In genomic region chr2:88198308-88198707, GRCh38 we compare ENCODE assay signal across 30 cellular contexts. TPM values are rescaled to one million over a fixed set of nuclear protein-coding genes. Genes with fewer than 3 reads are reported as not detected.
"Had no signal": no experiment of that assay in that cellular context is flagged by ENCODE, and none has a peak within 500 bp of the region (broad histone marks: within the 10 kb centered on the region; RNA-seq: fewer than 3 reads in every experiment).

No MANE protein-coding gene starts in this region.

- H3K4me3 Mint-ChIP-seq: dendritic cell treated with granulocyte-macrophage colony-stimulating factor and Interleukin-4, amounts not matched to agents 40 ng/mL and 50 ng/mL, for 4 days; endodermal cell had no signal

- H3K36me3 ChIP-seq: colonic mucosa, esophagus muscularis mucosa, esophagus squamous epithelium, gastrocnemius medialis, gastroesophageal sphincter, heart left ventricle, heart right ventricle had no signal

- FAIRE-seq: colon, endometrium, endothelial cell of umbilical vein, frontal cortex had no signal

- H3K4me1 ChIP-seq: colonic mucosa, gastrocnemius medialis had no signal

- H3K9me3 ChIP-seq: colonic mucosa, esophagus muscularis mucosa, esophagus squamous epithelium, gastrocnemius medialis, gastroesophageal sphincter, heart left ventricle had no signal

- H3K4me3 ChIP-seq: colonic mucosa, coronary artery, dorsolateral prefrontal cortex, esophagus muscularis mucosa, esophagus squamous epithelium, gastrocnemius medialis, gastroesophageal sphincter, heart left ventricle, heart right ventricle had no signal

- ATAC-seq: effector memory CD8-positive, alpha-beta T cell; esophagus mucosa; gastrocnemius medialis; gastroesophageal sphincter; heart right ventricle had no signal

- H3K9me3 Mint-ChIP-seq: dendritic cell treated with granulocyte-macrophage colony-stimulating factor and Interleukin-4, amounts not matched to agents 40 ng/mL and 50 ng/mL, for 4 days; effector memory CD8-positive, alpha-beta T cell; endodermal cell had no signal

- H3K27ac ChIP-seq: colonic mucosa, coronary artery, dorsolateral prefrontal cortex, epithelial cell of prostate, esophagus muscularis mucosa, esophagus squamous epithelium, foreskin keratinocyte, gastrocnemius medialis, gastroesophageal sphincter, heart left ventricle, heart right ventricle had no signal

- DNase-seq: colonic mucosa; cortex of kidney; dermis blood vessel endothelial cell; dorsolateral prefrontal cortex; effector CD4-positive, alpha-beta T cell; effector CD8-positive, alpha-beta T cell; effector memory CD4-positive, alpha-beta T cell; effector memory CD8-positive, alpha-beta T cell; endodermal cell; erythroblast; esophagus squamous epithelium; foreskin fibroblast; foreskin keratinocyte; foreskin melanocyte; gastrocnemius medialis; glutamatergic neuron; head of caudate nucleus; heart left ventricle; heart right ventricle had no signal

- H3K27ac Mint-ChIP-seq: dendritic cell treated with granulocyte-macrophage colony-stimulating factor and Interleukin-4, amounts not matched to agents 40 ng/mL and 50 ng/mL, for 4 days; effector memory CD8-positive, alpha-beta T cell; endodermal cell had no signal

RNA-seq across cellular contexts. Expression of gene THNSL2, which starts 28.2 kb away (rescaled TPM):
- total RNA-seq: glomerular endothelial cell had no signal
- polyA plus RNA-seq: endothelial cell of umbilical vein had no signal
